ENCODE assay signal across 2 cellular contexts in the genomic region with DNA sequence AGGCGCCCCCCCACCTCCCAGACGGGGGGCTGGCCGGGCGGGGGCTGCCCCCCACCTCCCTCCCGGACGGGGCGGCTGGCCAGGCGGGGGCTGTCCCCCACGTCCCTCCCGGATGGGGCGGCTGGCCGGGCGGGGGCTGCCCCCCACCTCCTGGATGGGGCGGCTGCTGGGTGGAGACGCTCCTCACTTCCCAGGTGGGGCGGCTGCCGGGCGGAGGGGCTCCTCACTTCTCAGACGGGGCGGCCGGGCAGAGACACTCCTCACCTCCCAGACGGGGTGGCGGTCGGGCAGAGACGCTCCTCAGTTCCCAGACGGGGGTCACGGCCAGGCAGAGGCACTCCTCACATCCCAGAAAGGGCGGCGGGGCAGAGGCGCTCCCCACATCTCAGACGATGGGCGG. TPM values are rescaled to one million over a fixed set of nuclear protein-coding genes. Genes with fewer than 3 reads are reported as not detected.
"Had no signal": no experiment of that assay in that cellular context is flagged by ENCODE, and none has a peak within 500 bp of the region (broad histone marks: within the 10 kb centered on the region; RNA-seq: fewer than 3 reads in every experiment).

No MANE protein-coding gene starts in this region.

RNA-seq across cellular contexts. Expression of a gene that starts 11.5 kb away (rescaled TPM):
- total RNA-seq: G401, GM12878 had no signal
- polyA plus RNA-seq: GM12878 had no signal
